Comparison of ENCODE assay signal across 12 cellular contexts in genomic region chr7:126727930-126728331, GRCh38.
DNase-seq lines count a peak whose midpoint lies in the region; ATAC-seq, FAIRE-seq and TF ChIP-seq lines count a peak whose summit lies in the region.
"Had no signal": no experiment of that assay in that cellular context is flagged by ENCODE, and none has a peak within 500 bp of the region (broad histone marks: within the 10 kb centered on the region; RNA-seq: fewer than 3 reads in every experiment).

No MANE protein-coding gene starts in this region.

- H4K91ac ChIP-seq in neuronal stem cell (ENCODE audit: low read depth, low read length, poor library complexity), result no peak overlapping the region

- H4K8ac ChIP-seq in neuronal stem cell (ENCODE audit: low read depth, low read length), result no peak overlapping the region

- DNase-seq in activated CD4-positive, CD25-positive, alpha-beta regulatory T cell (lab: John Stamatoyannopoulos, UW), result no peak
- DNase-seq in MG63, result peak; percentile 10
- peak; percentile 44 for DNase-seq in amniotic epithelial cell (ENCODE audit: low read depth)
- DNase-seq in neuronal stem cell (ENCODE audit: low spot score), result no peak
- DNase-seq in pancreas, result no peak
- no peak for DNase-seq in lower lobe of right lung
- DNase-seq: central memory CD4-positive, alpha-beta T cell; HFFc6; IMR-90; posterior cingulate gyrus had no signal

- no peak for TF ChIP-seq EP300 in gastroesophageal sphincter (IDR thresholded peaks at IDR 0.05)

- TF ChIP-seq POLR2A in gastroesophageal sphincter (IDR thresholded peaks at IDR 0.05), result no peak

- peaks cover 0 to 3% of the 10 kb centered on the region in 2 donors for H3K4me1 ChIP-seq in neuronal stem cell (ENCODE audit: control insufficient read depth in 2 of 2, insufficient read depth in 1 of 2, low read depth in 1 of 2, low read length in 2 of 2)
- H3K4me1 ChIP-seq in gastroesophageal sphincter, result no peaks in the 10 kb centered on the region
- no peaks in the 10 kb centered on the region for H3K4me1 ChIP-seq in pancreas
- H3K4me1 ChIP-seq in lower lobe of right lung, result no peaks in the 10 kb centered on the region

- peak; percentile 78 to 81 for ATAC-seq in activated CD4-positive, CD25-positive, alpha-beta regulatory T cell treated with anti-CD3 and anti-CD28 coated beads, Interleukin-2, amount 50 U/mL, for 24 hours
- ATAC-seq in gastroesophageal sphincter (no peak), pancreas (no peak), lower lobe of right lung (no peak)

- no peak overlapping the region for H3K23ac ChIP-seq in neuronal stem cell (ENCODE audit: low read depth, low read length, poor library complexity)

- no peaks in the 10 kb centered on the region for H3K36me3 ChIP-seq in MG63
- no peaks in the 10 kb centered on the region for H3K36me3 ChIP-seq in neuronal stem cell (replicated peaks in 1 of 2; ENCODE audit: control insufficient read depth in 2 of 2, insufficient read depth in 2 of 2, low read length in 2 of 2)
- no peaks in the 10 kb centered on the region for H3K36me3 ChIP-seq in gastroesophageal sphincter
- no peaks in the 10 kb centered on the region for H3K36me3 ChIP-seq in pancreas
- H3K36me3 ChIP-seq in lower lobe of right lung, result no peaks in the 10 kb centered on the region

- no CpG with 5 or more reads among the region's 5 CpGs for WGBS in neuronal stem cell (ENCODE audit: extremely low coverage in 2 of 2, insufficient read length in 2 of 2, insufficient replicate concordance in 1 of 2), 2 donors
- 25 to 37% methylated on average over 1 to 4 of the region's 5 CpGs for WGBS in gastroesophageal sphincter (ENCODE audit: low coverage in 1 of 2), 2 donors
- WGBS in pancreas, 2 donors, result 72 to 82% methylated on average over 5 of the region's 5 CpGs

- no peak overlapping the region for H3K18ac ChIP-seq in neuronal stem cell (ENCODE audit: low read length)

- H3K9me3 ChIP-seq in MG63 (no peaks in the 10 kb centered on the region), neuronal stem cell (replicated peaks in 1 of 2; ENCODE audit: control insufficient read depth in 2 of 2, insufficient read depth in 1 of 2, low read depth in 1 of 2, low read length in 2 of 2) (no peaks in the 10 kb centered on the region), gastroesophageal sphincter (no peaks in the 10 kb centered on the region), pancreas (no peaks in the 10 kb centered on the region), lower lobe of right lung (no peaks in the 10 kb centered on the region)

- H3K79me1 ChIP-seq in neuronal stem cell (ENCODE audit: low read depth, low read length), result no peaks in the 10 kb centered on the region

- no peak overlapping the region for H2AK5ac ChIP-seq in neuronal stem cell (ENCODE audit: low read depth, low read length)

- H3K27me3 ChIP-seq in MG63, result no peaks in the 10 kb centered on the region
- no peaks in the 10 kb centered on the region for H3K27me3 ChIP-seq in neuronal stem cell (ENCODE audit: control insufficient read depth in 3 of 3, insufficient read depth in 3 of 3, low read depth in 1 of 3, low read length in 3 of 3)
- H3K27me3 ChIP-seq in gastroesophageal sphincter, result no peaks in the 10 kb centered on the region
- no peaks in the 10 kb centered on the region for H3K27me3 ChIP-seq in pancreas
- H3K27me3 ChIP-seq in lower lobe of right lung (ENCODE audit: low read depth), result no peaks in the 10 kb centered on the region

- intact Hi-C loops in pancreas (cut with DNase I) (no loop called here), lower lobe of right lung (cut with DNase I) (no loop called here)

- no peak overlapping the region for H3K4me2 ChIP-seq in neuronal stem cell (ENCODE audit: insufficient read depth, low read length, poor library complexity, severe bottlenecking)

- H3K14ac ChIP-seq in neuronal stem cell (ENCODE audit: low read length), result no peak overlapping the region

- no peak overlapping the region for H2BK120ac ChIP-seq in neuronal stem cell (ENCODE audit: low read depth, low read length)

- no peak overlapping the region for H2BK5ac ChIP-seq in neuronal stem cell (ENCODE audit: low read length)

- H3K4me3 ChIP-seq in MG63, result no peak overlapping the region
- H3K4me3 ChIP-seq in neuronal stem cell (ENCODE audit: low read length in 2 of 2), result no peak overlapping the region
- no peak overlapping the region for H3K4me3 ChIP-seq in gastroesophageal sphincter
- no peak overlapping the region for H3K4me3 ChIP-seq in pancreas
- no peak overlapping the region for H3K4me3 ChIP-seq in lower lobe of right lung

- no peak overlapping the region for H2BK12ac ChIP-seq in neuronal stem cell (ENCODE audit: low read length)

- no peak overlapping the region for H3K4ac ChIP-seq in neuronal stem cell (ENCODE audit: low read length)

- no peak for FAIRE-seq in pancreas (lab: Jason Lieb, UNC)

- H3K27ac ChIP-seq in neuronal stem cell (replicated peaks; ENCODE audit: low read length) (no peak overlapping the region), gastroesophageal sphincter (no peak overlapping the region), pancreas (no peak overlapping the region), lower lobe of right lung (no peak overlapping the region)

- no peak for TF ChIP-seq CTCF in gastroesophageal sphincter (IDR thresholded peaks at IDR 0.05)
- no peak for TF ChIP-seq CTCF in pancreas (IDR thresholded peaks at IDR 0.05)
- no peak for TF ChIP-seq CTCF in lower lobe of right lung (IDR thresholded peaks at IDR 0.05)

- H3K9ac ChIP-seq in neuronal stem cell (ENCODE audit: low read depth, low read length, poor library complexity), result no peak overlapping the region

- H2AFZ ChIP-seq in neuronal stem cell (ENCODE audit: low read length), result peak overlapping the region; percentile 52

- no peak overlapping the region for H2BK15ac ChIP-seq in neuronal stem cell (ENCODE audit: low read length)

Comparison
In these comparisons a context has a peak if more than half of its experiments do, and no peak if none do; other contexts are left out.
1. ATAC-seq: peak in activated CD4-positive, CD25-positive, alpha-beta regulatory T cell treated with anti-CD3 and anti-CD28 coated beads, Interleukin-2, amount 50 U/mL, for 24 hours (2 of 2); none in gastroesophageal sphincter (single experiment), pancreas (0 of 4) and lower lobe of right lung (0 of 2).
2. DNase-seq: peak in MG63 (single experiment) and amniotic epithelial cell (single experiment); none in activated CD4-positive, CD25-positive, alpha-beta regulatory T cell (0 of 4), neuronal stem cell (single experiment), pancreas (0 of 6) and lower lobe of right lung (single experiment).